In genomic region chr20:34874094-34874654, GRCh38 we compare ENCODE assay signal across 1 cellular context.
TF ChIP-seq lines count a peak whose summit lies in the region.

No MANE protein-coding gene starts in this region.

TF ChIP-seq in HepG2, 621 proteins besides CTCF, POLR2A, EP300 and RAD21 (continued from another document and continues in another):
- TF ChIP-seq ZNF280D (CRISPR knock-in tag; IDR thresholded peaks at IDR 0.05): no peak
- no peak for TF ChIP-seq ZNF879 (CRISPR knock-in tag; IDR thresholded peaks at IDR 0.05)
- TF ChIP-seq ZBTB7A (CRISPR knock-in tag; IDR thresholded peaks at IDR 0.05): 0 out of 2 replicates have a peak, but pooled peaks have one; percentile 44
- no peak for TF ChIP-seq FOXA1 (IDR thresholded peaks at IDR 0.05)
- TF ChIP-seq FOXA1 (CRISPR knock-in tag; IDR thresholded peaks at IDR 0.05): peak; percentile 67; the same call in 1 of the 2 replicates
- 0 out of 2 replicates have a peak, but pooled peaks have one; percentile 24 for TF ChIP-seq KLF9 (CRISPR knock-in tag; IDR thresholded peaks at IDR 0.05; ENCODE audit: low read depth)
- TF ChIP-seq STAG1 (CRISPR knock-in tag; IDR thresholded peaks at IDR 0.05): peak; percentile 97
- no peak for TF ChIP-seq DPF2 (CRISPR knock-in tag; IDR thresholded peaks at IDR 0.05; ENCODE audit: borderline replicate concordance, low read depth)
- 0 out of 2 replicates have a peak, but pooled peaks have one; percentile 16 for TF ChIP-seq ZNF446 (CRISPR knock-in tag; IDR thresholded peaks at IDR 0.05)
- TF ChIP-seq HNF4A (CRISPR knock-in tag; IDR thresholded peaks at IDR 0.05): no peak
- no peak for TF ChIP-seq ZNF781 (CRISPR knock-in tag; IDR thresholded peaks at IDR 0.05; ENCODE audit: borderline replicate concordance, not compliant biosample characterization)
- no peak for TF ChIP-seq POLR2AphosphoS2 (IDR thresholded peaks at IDR 0.05; ENCODE audit: low read depth, low read length)
- TF ChIP-seq THAP7 (CRISPR knock-in tag; IDR thresholded peaks at IDR 0.05): no peak; the same call in 1 of the 2 replicates
- no peak for TF ChIP-seq KDM5A (IDR thresholded peaks at IDR 0.05; ENCODE audit: borderline replicate concordance, low read length)
- TF ChIP-seq SNAPC4 (CRISPR knock-in tag; IDR thresholded peaks at IDR 0.05): no peak
- TF ChIP-seq ZNF563 (CRISPR knock-in tag; IDR thresholded peaks at IDR 0.05): no peak
- peak; percentile 37; the same call in 1 of the 2 replicates for TF ChIP-seq HNF1B (CRISPR knock-in tag; IDR thresholded peaks at IDR 0.05)
- TF ChIP-seq ZNF552 (CRISPR knock-in tag; IDR thresholded peaks at IDR 0.05; ENCODE audit: borderline replicate concordance): no peak
- peak; percentile 80; the same call in 1 of the 2 replicates for TF ChIP-seq NFATC3 (CRISPR knock-in tag; IDR thresholded peaks at IDR 0.05)
- TF ChIP-seq HOMEZ (CRISPR knock-in tag; IDR thresholded peaks at IDR 0.05; ENCODE audit: low read depth): no peak
- no peak for TF ChIP-seq ETS1 (CRISPR knock-in tag; IDR thresholded peaks at IDR 0.05)
- TF ChIP-seq ARID5B (CRISPR knock-in tag; IDR thresholded peaks at IDR 0.05): peak; percentile 52
- no peak for TF ChIP-seq ZNF777 (CRISPR knock-in tag; IDR thresholded peaks at IDR 0.05)
- TF ChIP-seq TEAD3 (CRISPR knock-in tag; optimal IDR thresholded peaks at IDR 0.05; ENCODE audit: borderline replicate concordance): peak; percentile 41
- peak; percentile 51; the same call in 1 of the 2 replicates for TF ChIP-seq FOXA3 (CRISPR knock-in tag; IDR thresholded peaks at IDR 0.05)
- TF ChIP-seq ZBTB43 (CRISPR knock-in tag; conservative IDR thresholded peaks at IDR 0.05): no peak
- TF ChIP-seq ZNF740 (CRISPR knock-in tag; IDR thresholded peaks at IDR 0.05): no peak
- no peak for TF ChIP-seq HIVEP1 (CRISPR knock-in tag; IDR thresholded peaks at IDR 0.05)
- TF ChIP-seq ATRX (CRISPR knock-in tag; IDR thresholded peaks at IDR 0.05; ENCODE audit: borderline replicate concordance): no peak
- no peak for TF ChIP-seq ZNF747 (CRISPR knock-in tag; IDR thresholded peaks at IDR 0.05; ENCODE audit: borderline replicate concordance)
- TF ChIP-seq TGIF2 (CRISPR knock-in tag; IDR thresholded peaks at IDR 0.05): peak; percentile 45; the same call in 1 of the 2 replicates
- no peak for TF ChIP-seq PBX2 (CRISPR knock-in tag; IDR thresholded peaks at IDR 0.05)
- no peak for TF ChIP-seq IRF9 (CRISPR knock-in tag; IDR thresholded peaks at IDR 0.05; ENCODE audit: borderline replicate concordance)
- no peak for TF ChIP-seq PHF5A (CRISPR knock-in tag; IDR thresholded peaks at IDR 0.05; ENCODE audit: low read depth, unreplicated experiment)
- TF ChIP-seq NBN (conservative IDR thresholded peaks at IDR 0.05): no peak
- TF ChIP-seq GPN1 (CRISPR knock-in tag; IDR thresholded peaks at IDR 0.05; ENCODE audit: borderline replicate concordance): no peak
- TF ChIP-seq KAT2B (IDR thresholded peaks at IDR 0.05; ENCODE audit: borderline replicate concordance, low read depth, low read length): no peak
- no peak for TF ChIP-seq ZNF775 (CRISPR knock-in tag; IDR thresholded peaks at IDR 0.05; ENCODE audit: borderline replicate concordance)
- TF ChIP-seq ZNF891 (CRISPR knock-in tag; IDR thresholded peaks at IDR 0.05): no peak
